ENCODE assay signal across 14 cellular contexts in the genomic region with DNA sequence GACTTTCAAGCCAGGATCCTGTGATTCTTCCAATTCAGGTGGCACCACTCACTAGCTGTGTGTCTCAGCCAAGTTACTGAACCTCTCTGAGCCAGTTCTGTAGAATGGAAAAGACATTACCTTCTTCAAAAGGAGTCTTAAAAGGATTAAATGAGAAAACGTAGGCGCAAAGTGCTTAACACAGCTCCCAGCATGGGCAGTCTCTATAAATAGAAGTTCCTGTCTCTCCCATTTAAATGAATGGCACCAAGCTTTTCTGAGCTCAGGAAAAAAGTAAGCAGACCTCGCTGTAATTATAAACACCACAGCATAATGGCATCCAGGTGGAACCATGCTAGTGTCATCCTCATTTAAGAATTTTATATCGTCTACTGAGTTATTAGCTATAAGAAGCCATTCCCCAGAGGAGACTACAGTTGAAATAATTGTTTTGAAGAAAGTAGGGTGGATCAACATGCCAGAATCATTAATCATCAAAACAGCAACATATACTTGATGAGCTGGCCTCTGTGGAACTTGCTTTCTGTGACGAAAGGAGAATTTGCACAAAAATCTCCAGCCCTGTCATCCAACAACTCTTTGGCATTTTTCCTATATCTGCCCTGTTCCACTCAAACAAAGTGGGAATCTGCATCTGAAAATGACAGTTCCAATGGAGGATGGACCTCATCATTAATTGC.
DNase-seq lines count a peak whose midpoint lies in the region; ATAC-seq, FAIRE-seq and TF ChIP-seq lines count a peak whose summit lies in the region.
"Had no signal": no experiment of that assay in that cellular context is flagged by ENCODE, and none has a peak within 500 bp of the region (broad histone marks: within the 10 kb centered on the region; RNA-seq: fewer than 3 reads in every experiment).

No MANE protein-coding gene starts in this region.

- TF ChIP-seq CTCF in AG04449 (IDR thresholded peaks at IDR 0.05; ENCODE audit: insufficient read depth, low read length, missing control alignments) (no peak), astrocyte (IDR thresholded peaks at IDR 0.05; ENCODE audit: insufficient read depth, low read depth, low read length) (no peak), keratinocyte (optimal IDR thresholded peaks at IDR 0.05 in 1 of 3, IDR thresholded peaks at IDR 0.05 in 1 of 3, conservative IDR thresholded peaks at IDR 0.05 in 1 of 3; ENCODE audit: extremely low read depth in 1 of 3, insufficient read depth in 2 of 3, low read length in 3 of 3) (no peak), MM.1S (IDR thresholded peaks at IDR 0.05; ENCODE audit: low read length) (no peak)

- H3K4me2 ChIP-seq in astrocyte (ENCODE audit: low read length): peak overlapping the region; percentile 74
- H3K4me2 ChIP-seq in keratinocyte (ENCODE audit: control insufficient read depth, extremely low read depth, insufficient read depth, low read depth, low read length): peak overlapping the region; percentile 77
- H3K4me2 ChIP-seq in MM.1S (ENCODE audit: low read depth, low read length): no peak overlapping the region

- DNase-seq in AG04449 (ENCODE audit: low read depth, low spot score): peak; percentile 85
- peak; percentile 94 for DNase-seq in HS-5 (ENCODE audit: low read depth)
- peak; percentile 94 for DNase-seq in astrocyte (ENCODE audit: low read depth)
- DNase-seq in keratinocyte (ENCODE audit: low read depth, low spot score): peak; percentile 58
- DNase-seq in hypothalamus (lab: John Stamatoyannopoulos, UW): no peak
- DNase-seq in HUDEP-2 (lab: John Stamatoyannopoulos, UW; ENCODE audit: unreplicated experiment in 76 of 76): no peak
- DNase-seq in MM.1S: no peak
- DNase-seq: NCI-H446 treated with DMSO at 0.1 percent for 48 hours, T-cell had no signal

- H3K36me3 Mint-ChIP-seq in astrocyte (ENCODE audit: low read depth, unreplicated experiment): no peaks in the 10 kb centered on the region
- H3K36me3 Mint-ChIP-seq: T-cell had no signal

- H3K36me3 ChIP-seq in astrocyte (ENCODE audit: insufficient read depth, low read length) (no peaks in the 10 kb centered on the region), keratinocyte (ENCODE audit: control insufficient read depth in 2 of 2, extremely low read depth in 1 of 2, insufficient read depth in 2 of 2, low read length in 2 of 2) (no peaks in the 10 kb centered on the region), MM.1S (replicated peaks; ENCODE audit: insufficient read depth, low read length) (no peaks in the 10 kb centered on the region)
- H3K36me3 ChIP-seq: cardiac muscle cell, HAP-1 had no signal

- dilution Hi-C loops in keratinocyte (cut with MboI; ENCODE audit: extremely low pct_ligation_motif_present, low sequenced_read_pairs): no loop called here

- peak; percentile 97 for FAIRE-seq in astrocyte (lab: Jason Lieb, UNC)
- peak; percentile 97 for FAIRE-seq in keratinocyte (lab: Jason Lieb, UNC)
- FAIRE-seq: islet of Langerhans had no signal

- H3K9me3 ChIP-seq in astrocyte (ENCODE audit: insufficient read depth, low read depth, low read length) (no peaks in the 10 kb centered on the region), keratinocyte (ENCODE audit: control insufficient read depth, low read depth, low read length) (no peaks in the 10 kb centered on the region), MM.1S (replicated peaks; ENCODE audit: insufficient read depth, low read length) (no peaks in the 10 kb centered on the region)
- H3K9me3 ChIP-seq: HAP-1 had no signal

- peaks cover 21% of the 10 kb centered on the region for H3K4me1 ChIP-seq in astrocyte (ENCODE audit: insufficient read depth, low read length)
- peaks cover 18% of the 10 kb centered on the region for H3K4me1 ChIP-seq in keratinocyte (ENCODE audit: control insufficient read depth, extremely low read depth, insufficient read depth, low read length)
- H3K4me1 ChIP-seq in MM.1S (ENCODE audit: low read length): no peaks in the 10 kb centered on the region
- H3K4me1 ChIP-seq: HAP-1 had no signal

- H3K9me3 Mint-ChIP-seq in astrocyte (ENCODE audit: unreplicated experiment): no peaks in the 10 kb centered on the region
- H3K9me3 Mint-ChIP-seq: T-cell had no signal

- H4K20me1 ChIP-seq in astrocyte (ENCODE audit: insufficient read depth, low read length) (peaks cover 2% of the 10 kb centered on the region), keratinocyte (ENCODE audit: control insufficient read depth, extremely low read depth, insufficient read depth, low read length) (no peaks in the 10 kb centered on the region), MM.1S (ENCODE audit: insufficient read depth, low read length) (no peaks in the 10 kb centered on the region)

- H3K79me2 ChIP-seq in astrocyte (ENCODE audit: insufficient read depth, low read length) (peaks cover 39% of the 10 kb centered on the region), keratinocyte (ENCODE audit: control insufficient read depth, insufficient read depth, low read length) (no peaks in the 10 kb centered on the region), MM.1S (ENCODE audit: low read length) (no peaks in the 10 kb centered on the region)

- no peaks in the 10 kb centered on the region for H3K9me2 ChIP-seq in MM.1S (replicated peaks; ENCODE audit: insufficient read depth, low read length)

- H3K4me1 Mint-ChIP-seq in astrocyte (ENCODE audit: low read depth, unreplicated experiment): peaks cover 18% of the 10 kb centered on the region
- H3K4me1 Mint-ChIP-seq: T-cell had no signal

- H3K27me3 ChIP-seq in astrocyte (ENCODE audit: insufficient read depth, low read length): no peaks in the 10 kb centered on the region
- no peaks in the 10 kb centered on the region for H3K27me3 ChIP-seq in keratinocyte (ENCODE audit: control insufficient read depth, extremely low read depth, insufficient read depth, low read length)
- no peaks in the 10 kb centered on the region for H3K27me3 ChIP-seq in MM.1S (replicated peaks; ENCODE audit: insufficient read depth, low read length)
- H3K27me3 ChIP-seq: cardiac muscle cell had no signal

- no peak for ATAC-seq in GM18909 (IDR thresholded peaks at IDR 0.05; ENCODE audit: poor library complexity, unreplicated experiment)
- ATAC-seq: T-cell had no signal

- H3K4me3 ChIP-seq in AG04449 (ENCODE audit: low read depth, low read length) (no peak overlapping the region), astrocyte (ENCODE audit: insufficient read depth, low read depth, low read length) (peak overlapping the region; percentile 25), keratinocyte (ENCODE audit: control insufficient read depth in 2 of 3, extremely low read depth in 1 of 3, insufficient read depth in 2 of 3, low read depth in 1 of 3, low read length in 3 of 3) (peak overlapping the region in 2 of 3 experiments; percentile 40 to 41), MM.1S (ENCODE audit: low read length) (no peak overlapping the region)
- H3K4me3 ChIP-seq: cardiac muscle cell, HAP-1 had no signal

- H3K27ac ChIP-seq in astrocyte (ENCODE audit: low read depth, low read length): peak overlapping the region; percentile 83
- peak overlapping the region; percentile 80 for H3K27ac ChIP-seq in keratinocyte (ENCODE audit: control insufficient read depth, insufficient read depth, low read length)
- H3K27ac ChIP-seq in MM.1S (ENCODE audit: low read length): no peak overlapping the region
- H3K27ac ChIP-seq: cardiac muscle cell had no signal

- POLR2A ChIA-PET in AG04449 (lab: Yijun Ruan, JAX): interaction anchor here (0.7 to 0.9 kb wide), 3 partner anchors 10 to 168 kb away, joined by 3 to 4 read pairs (median 3); no protein-coding TSS in a partner anchor

- no peak overlapping the region for H3K4me3 Mint-ChIP-seq in astrocyte (ENCODE audit: unreplicated experiment)
- H3K4me3 Mint-ChIP-seq: T-cell had no signal

- H3K27ac Mint-ChIP-seq in astrocyte (ENCODE audit: unreplicated experiment): peak overlapping the region; percentile 99
- H3K27ac Mint-ChIP-seq: progenitor cell of endocrine pancreas, T-cell had no signal

- no peak overlapping the region for H2AFZ ChIP-seq in astrocyte (ENCODE audit: low read depth, low read length)
- H2AFZ ChIP-seq in keratinocyte (ENCODE audit: control insufficient read depth, low read length): peak overlapping the region; percentile 73
- H2AFZ ChIP-seq in MM.1S (ENCODE audit: low read length): no peak overlapping the region

- H3K9ac ChIP-seq in astrocyte (ENCODE audit: low read length) (peak overlapping the region; percentile 64), keratinocyte (ENCODE audit: control insufficient read depth, extremely low read depth, insufficient read depth, low read length) (peak overlapping the region; percentile 18), MM.1S (ENCODE audit: low read length) (no peak overlapping the region)

- H3K27me3 Mint-ChIP-seq in astrocyte (ENCODE audit: low read depth, unreplicated experiment): peaks cover 3% of the 10 kb centered on the region

- H3K9me1 ChIP-seq in keratinocyte (ENCODE audit: control insufficient read depth, extremely low read depth, insufficient read depth, low read length): no peaks in the 10 kb centered on the region

- CTCF ChIA-PET in AG04449 (lab: Yijun Ruan, JAX): interaction anchor here (1.0 to 3.4 kb wide), 5 partner anchors 10 to 496 kb away, joined by 3 to 36 read pairs (median 3); no protein-coding TSS in a partner anchor

- H3F3A ChIP-seq in MM.1S (ENCODE audit: insufficient read depth, low read length): no peaks in the 10 kb centered on the region

Comparison
In these comparisons a context has a peak if more than half of its experiments do, and no peak if none do; other contexts are left out.
1. DNase-seq: peak in AG04449 (single experiment), HS-5 (single experiment), astrocyte (single experiment) and keratinocyte (single experiment); none in hypothalamus (0 of 51), HUDEP-2 (0 of 76) and MM.1S (single experiment).
2. H3K4me3 ChIP-seq: peak in astrocyte (single experiment) and keratinocyte (2 of 3); none in AG04449 (single experiment) and MM.1S (single experiment).